Comparison of ENCODE assay signal across 21 cellular contexts in the genomic region with DNA sequence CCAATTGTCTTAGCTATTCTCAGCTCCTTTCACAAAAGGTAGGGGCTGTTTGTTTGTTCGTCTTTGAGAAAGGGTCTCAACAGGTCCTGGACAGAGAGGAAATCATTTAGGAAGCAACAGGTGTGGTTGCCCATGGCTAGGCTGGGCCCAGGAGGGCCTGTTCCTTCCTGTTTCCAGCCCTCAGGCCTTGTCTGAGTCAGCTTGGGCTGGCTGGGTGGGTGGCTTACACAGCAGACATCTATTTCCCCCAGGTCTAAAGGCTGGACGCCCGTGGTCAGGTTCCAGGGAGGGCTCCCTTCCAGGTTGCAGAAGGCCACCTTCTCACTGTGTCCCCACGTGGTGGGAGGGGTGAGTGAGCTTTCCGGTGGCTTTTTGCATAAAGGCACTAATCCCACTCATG. TPM values are rescaled to one million over a fixed set of nuclear protein-coding genes. Genes with fewer than 3 reads are reported as not detected.
A peak's percentile ranks its signal among the peaks of the same experiment; 100 is the strongest.
DNase-seq lines count a peak whose midpoint lies in the region; ATAC-seq and TF ChIP-seq lines count a peak whose summit lies in the region.
"Had no signal": no experiment of that assay in that cellular context is flagged by ENCODE, and none has a peak within 500 bp of the region (broad histone marks: within the 10 kb centered on the region; RNA-seq: fewer than 3 reads in every experiment).

No MANE protein-coding gene starts in this region.

- TF ChIP-seq CTCF in MCF 10A (IDR thresholded peaks at IDR 0.05; ENCODE audit: unreplicated experiment) = no peak
- no peak for TF ChIP-seq CTCF in breast epithelium (IDR thresholded peaks at IDR 0.05)
- no peak for TF ChIP-seq CTCF in RWPE1 (conservative IDR thresholded peaks at IDR 0.05; ENCODE audit: low read depth)
- TF ChIP-seq CTCF in smooth muscle cell (IDR thresholded peaks at IDR 0.05; ENCODE audit: borderline replicate concordance, insufficient read depth, poor library complexity, severe bottlenecking) = no peak

- peaks cover 7% of the 10 kb centered on the region for H3K36me3 Mint-ChIP-seq in MCF 10A (ENCODE audit: insufficient read depth, unreplicated experiment)
- H3K36me3 Mint-ChIP-seq: CD8-positive, alpha-beta memory T cell had no signal

- no peak overlapping the region for H3K4me2 ChIP-seq in smooth muscle cell

- H3K4me1 Mint-ChIP-seq in MCF 10A (ENCODE audit: insufficient read depth, unreplicated experiment) = peaks cover 46% of the 10 kb centered on the region
- H3K4me1 Mint-ChIP-seq: CD8-positive, alpha-beta memory T cell had no signal

- H3K4me1 ChIP-seq in breast epithelium (no peaks in the 10 kb centered on the region), smooth muscle cell (ENCODE audit: low read depth) (no peaks in the 10 kb centered on the region)

- H3K4me3 ChIP-seq in breast epithelium (no peak overlapping the region), smooth muscle cell (no peak overlapping the region)

- no peaks in the 10 kb centered on the region for H3K36me3 ChIP-seq in breast epithelium
- no peaks in the 10 kb centered on the region for H3K36me3 ChIP-seq in smooth muscle cell (ENCODE audit: low read depth)

- H3K9me3 Mint-ChIP-seq in MCF 10A (ENCODE audit: unreplicated experiment) = no peaks in the 10 kb centered on the region
- H3K9me3 Mint-ChIP-seq: CD8-positive, alpha-beta memory T cell had no signal

- H3K4me3 Mint-ChIP-seq in MCF 10A (ENCODE audit: unreplicated experiment) = no peak overlapping the region
- H3K4me3 Mint-ChIP-seq: CD8-positive, alpha-beta memory T cell had no signal

- H3K9ac ChIP-seq in smooth muscle cell (ENCODE audit: low read depth) = no peak overlapping the region

- H3K27me3 ChIP-seq in breast epithelium = no peaks in the 10 kb centered on the region
- no peaks in the 10 kb centered on the region for H3K27me3 ChIP-seq in smooth muscle cell (ENCODE audit: low read depth)

- no peaks in the 10 kb centered on the region for H3K27me3 Mint-ChIP-seq in MCF 10A (ENCODE audit: insufficient read depth, unreplicated experiment)

- H4K20me1 ChIP-seq in smooth muscle cell (ENCODE audit: low read depth) = no peaks in the 10 kb centered on the region

- ATAC-seq in esophagus mucosa = peak; percentile 84
- ATAC-seq in HG03196 (IDR thresholded peaks at IDR 0.05; ENCODE audit: unreplicated experiment) = no peak

- DNase-seq in MCF 10A (ENCODE audit: unreplicated experiment) (peak; percentile 71), breast epithelium (ENCODE audit: low spot score in 2 of 2) (no peak), RWPE1 (ENCODE audit: low spot score) (peak; percentile 78), smooth muscle cell (lab: John Stamatoyannopoulos, UW; ENCODE audit: unreplicated experiment) (no peak), NOMO-1 treated with DMSO at 0.1 percent for 48 hours (lab: John Stamatoyannopoulos, UW; ENCODE audit: unreplicated experiment) (no peak)
- DNase-seq in activated CD8-positive, alpha-beta memory T cell treated with anti-CD3 and anti-CD28 coated beads, Interleukin-2, amount 50 U/mL, for 4 hours = no peak
- DNase-seq: ACHN; CD8-positive, alpha-beta memory T cell; GF-D8; KBM-7; NCI-H1092; NCI-H1436; NCI-H1930; NCI-H2227 treated with DMSO at 0.1 percent for 48 hours; NCI-H510A; NCI-H774; SHP77 had no signal

- H3F3A ChIP-seq in smooth muscle cell (ENCODE audit: low read depth) = no peaks in the 10 kb centered on the region

- no peak overlapping the region for H2AFZ ChIP-seq in smooth muscle cell (ENCODE audit: low read depth)

- H3K9me3 ChIP-seq in breast epithelium (peaks cover 0 to 7% of the 10 kb centered on the region in 2 donors), smooth muscle cell (replicated peaks; ENCODE audit: low read depth) (no peaks in the 10 kb centered on the region)

- CTCF ChIA-PET in MCF 10A (lab: Yijun Ruan, JAX) = interaction anchor here (0.6 to 14.9 kb wide), 8 partner anchors 8 to 162 kb away, joined by 3 to 259 read pairs (median 4); no protein-coding TSS in a partner anchor
- CTCF ChIA-PET in RWPE1 (lab: Yijun Ruan, JAX) = interaction anchor here (0.7 to 1.6 kb wide), 2 partner anchors 85 to 1283 kb away, joined by 5 to 7 read pairs; no protein-coding TSS in a partner anchor

- 54% methylated on average over 5 of the region's 5 CpGs for WGBS in smooth muscle cell (ENCODE audit: low lambda C conversion rate)

- POLR2A ChIA-PET in MCF 10A (lab: Yijun Ruan, JAX) (interaction anchor here (0.7 to 2.6 kb wide), 6 partner anchors 9 to 135 kb away, joined by 3 to 8 read pairs (median 4); no protein-coding TSS in a partner anchor), RWPE1 (lab: Yijun Ruan, JAX; ENCODE audit: low non-redundant PET) (no interaction called here)

- intact Hi-C loops in MCF 10A (cut with micrococcal nuclease) = no loop called here
- intact Hi-C loops in breast epithelium (cut with DNase I; ENCODE audit: low total_unique reads) = no loop called here

- BruUV-seq in MCF 10A (replicated peaks; lab: Mats Ljungman, UMichigan) = no TSS peak

- no peak overlapping the region for H3K27ac ChIP-seq in breast epithelium
- peak overlapping the region; percentile 82 for H3K27ac ChIP-seq in RWPE1
- peak overlapping the region; percentile 19 for H3K27ac ChIP-seq in smooth muscle cell (ENCODE audit: low read depth)
- H3K27ac ChIP-seq: 22Rv1, C4-2B had no signal

- H3K27ac Mint-ChIP-seq in MCF 10A (ENCODE audit: low read depth, unreplicated experiment) = peak overlapping the region; percentile 49

- H3K79me2 ChIP-seq in smooth muscle cell (ENCODE audit: low read depth) = no peaks in the 10 kb centered on the region

- TF ChIP-seq POLR2A in breast epithelium (IDR thresholded peaks at IDR 0.05) = no peak

RNA-seq across cellular contexts. Expression of a gene that starts 45.4 kb away (rescaled TPM):
- total RNA-seq in MCF 10A (2022) (52.0 and 59.3 TPM in 2 replicates), breast epithelium (10 to 100 TPM in 1 of 3 donors, 1 to 10 TPM in 2; 7.5 to 10.1 (median 8.0) TPM), esophagus mucosa (41.8 TPM), smooth muscle cell (11.4 and 16.0 TPM in 2 replicates)
- 13.0 and 14.9 TPM in 2 replicates for polyA plus RNA-seq in smooth muscle cell

Comparison
In these comparisons a context has a peak if more than half of its experiments do, and no peak if none do; other contexts are left out.
1. DNase-seq: peak in MCF 10A (single experiment) and RWPE1 (single experiment); none in breast epithelium (0 of 2), smooth muscle cell (single experiment), activated CD8-positive, alpha-beta memory T cell treated with anti-CD3 and anti-CD28 coated beads, Interleukin-2, amount 50 U/mL, for 4 hours (single experiment) and NOMO-1 treated with DMSO at 0.1 percent for 48 hours (single experiment).
2. H3K27ac ChIP-seq: peak in RWPE1 (single experiment) and smooth muscle cell (single experiment); none in breast epithelium (0 of 2).